13 cellular contexts compared by ENCODE assay signal in the genomic region with DNA sequence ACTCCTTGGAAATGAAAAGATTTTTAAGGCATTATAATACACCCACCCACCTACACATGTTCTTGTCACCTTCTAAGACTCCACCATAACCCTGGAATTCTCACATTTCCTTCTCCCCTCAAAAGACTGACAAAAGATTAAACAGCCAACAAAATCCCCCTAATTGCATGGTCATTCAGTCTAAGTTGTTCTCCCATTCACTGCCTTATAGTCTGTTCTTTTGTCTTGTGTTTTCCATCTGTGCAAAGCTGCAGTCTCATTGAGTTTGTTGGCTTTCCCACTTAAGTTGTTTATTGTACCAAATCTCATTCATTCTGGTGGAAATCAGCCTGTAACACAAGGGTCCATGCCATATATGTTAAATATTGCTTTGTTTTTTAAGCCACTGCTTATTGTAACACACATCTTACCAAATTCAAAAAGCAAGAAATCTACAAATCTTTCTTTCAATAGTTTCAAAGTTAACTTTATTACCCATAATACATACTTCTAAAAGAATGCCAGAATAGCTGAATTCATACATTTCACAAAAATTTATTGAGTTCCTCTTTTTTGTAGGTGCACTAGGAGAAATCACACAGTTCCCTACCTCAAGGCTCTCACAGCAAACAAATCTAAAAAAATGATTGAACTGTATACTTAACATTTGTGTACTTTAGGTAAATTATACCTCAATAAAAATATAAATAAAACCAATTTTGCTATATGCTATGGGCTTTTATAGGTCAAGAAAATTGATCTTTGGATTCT. TPM values are rescaled to one million over a fixed set of nuclear protein-coding genes. Genes with fewer than 3 reads are reported as not detected.
DNase-seq lines count a peak whose midpoint lies in the region; ATAC-seq and TF ChIP-seq lines count a peak whose summit lies in the region.
"Had no signal": no experiment of that assay in that cellular context is flagged by ENCODE, and none has a peak within 500 bp of the region (broad histone marks: within the 10 kb centered on the region; RNA-seq: fewer than 3 reads in every experiment).

No MANE protein-coding gene starts in this region.

- no peak for ATAC-seq in SK-N-SH treated with all-trans-retinoic acid at 6 μM for 48 hours
- ATAC-seq in stimulated activated memory B cell treated with anti-CD40 and anti-IgM and Interleukin-4, amounts not matched to agents 10 μg/mL and 1 μg/mL and 100 μg/mL, for 72 hours, result no peak
- ATAC-seq: CD8-positive, alpha-beta T cell had no signal

- H3K9me2 ChIP-seq in SK-N-SH, result no peaks in the 10 kb centered on the region

- H3K27ac Mint-ChIP-seq in stimulated activated memory B cell treated with anti-CD40 and anti-IgM and Interleukin-4, amounts not matched to agents 10 μg/mL and 1 μg/mL and 100 μg/mL, for 72 hours, result no peak overlapping the region
- H3K27ac Mint-ChIP-seq: CD8-positive, alpha-beta T cell had no signal

- H3K9me3 Mint-ChIP-seq in stimulated activated memory B cell treated with anti-CD40 and anti-IgM and Interleukin-4, amounts not matched to agents 10 μg/mL and 1 μg/mL and 100 μg/mL, for 72 hours, result no peaks in the 10 kb centered on the region
- H3K9me3 Mint-ChIP-seq: CD8-positive, alpha-beta T cell had no signal

- TF ChIP-seq CTCF in SK-N-SH (IDR thresholded peaks at IDR 0.05), result no peak

- 0 out of 2 replicates have a peak overlapping the region, but pooled peaks have one; percentile 37 for H2AFZ ChIP-seq in SK-N-SH (ENCODE audit: low read depth)

- H3K36me3 Mint-ChIP-seq in stimulated activated memory B cell treated with anti-CD40 and anti-IgM and Interleukin-4, amounts not matched to agents 10 μg/mL and 1 μg/mL and 100 μg/mL, for 72 hours, result no peaks in the 10 kb centered on the region

- no peak overlapping the region for H3K9ac ChIP-seq in SK-N-SH
- H3K9ac ChIP-seq: BLaER1 treated with 17β-estradiol and CSF1 and Interleukin-3, amounts not matched to agents 10 nM and 100 nM had no signal

- no peaks in the 10 kb centered on the region for H4K20me1 ChIP-seq in SK-N-SH (ENCODE audit: insufficient read depth)

- no peak overlapping the region for H3K4me3 Mint-ChIP-seq in stimulated activated memory B cell treated with anti-CD40 and anti-IgM and Interleukin-4, amounts not matched to agents 10 μg/mL and 1 μg/mL and 100 μg/mL, for 72 hours
- H3K4me3 Mint-ChIP-seq: CD8-positive, alpha-beta T cell had no signal

- peaks cover 0 to 7% of the 10 kb centered on the region in 2 experiments; a peak in 1 of 4 replicates for H3K4me1 ChIP-seq in SK-N-SH (ENCODE audit: control insufficient read depth in 1 of 2, insufficient read depth in 2 of 2, low read depth in 1 of 2, low read length in 1 of 2)

- no peaks in the 10 kb centered on the region for H3K9me3 ChIP-seq in SK-N-SH
- H3K9me3 ChIP-seq: BLaER1 treated with 17β-estradiol and CSF1 and Interleukin-3, amounts not matched to agents 10 nM and 100 nM had no signal

- no peak for TF ChIP-seq RAD21 in SK-N-SH (IDR thresholded peaks at IDR 0.05; ENCODE audit: low read length)

- POLR2A ChIA-PET in SK-N-SH (lab: Yijun Ruan, JAX), result no interaction called here

- H3K27ac ChIP-seq in SK-N-SH (ENCODE audit: low read depth in 2 of 2, low read length in 1 of 2), result no peak overlapping the region
- H3K27ac ChIP-seq in caudate nucleus (ENCODE audit: low read depth, low read length), result peak overlapping the region; percentile 8
- H3K27ac ChIP-seq: 22Rv1; BLaER1 treated with 17β-estradiol and CSF1 and Interleukin-3, amounts not matched to agents 10 nM and 100 nM; HL-60 had no signal

- H3K4me3 ChIP-seq in SK-N-SH (ENCODE audit: low read depth in 2 of 2, low read length in 1 of 2), result no peak overlapping the region
- H3K4me3 ChIP-seq: BLaER1 treated with 17β-estradiol and CSF1 and Interleukin-3, amounts not matched to agents 10 nM and 100 nM had no signal

- peaks cover 10 to 15% of the 10 kb centered on the region in 2 experiments for H3K36me3 ChIP-seq in SK-N-SH (replicated peaks in 1 of 2; ENCODE audit: control insufficient read depth in 1 of 2, insufficient read depth in 2 of 2, low read length in 1 of 2)

- peaks cover 20% of the 10 kb centered on the region for H3K79me2 ChIP-seq in SK-N-SH (ENCODE audit: insufficient read depth)

- DNase-seq in DMS53 (lab: John Stamatoyannopoulos, UW) (peak; percentile 39), DMS53 treated with DMSO at 0.1 percent for 48 hours (lab: John Stamatoyannopoulos, UW; ENCODE audit: unreplicated experiment) (no peak), SK-N-SH (no peak), caudate nucleus (lab: John Stamatoyannopoulos, UW) (peak in 1 of 61 donors; percentile 16)
- DNase-seq in activated effector memory CD4-positive, alpha-beta T cell treated with anti-CD3 and anti-CD28 coated beads, Interleukin-2, amount 50 U/mL, for 16 hours, result no peak
- DNase-seq: Calu3; CD8-positive, alpha-beta T cell; HCEC 1CT had no signal

- H3K4me1 Mint-ChIP-seq in stimulated activated memory B cell treated with anti-CD40 and anti-IgM and Interleukin-4, amounts not matched to agents 10 μg/mL and 1 μg/mL and 100 μg/mL, for 72 hours, result peaks cover 19% of the 10 kb centered on the region

- H3K27me3 Mint-ChIP-seq in stimulated activated memory B cell treated with anti-CD40 and anti-IgM and Interleukin-4, amounts not matched to agents 10 μg/mL and 1 μg/mL and 100 μg/mL, for 72 hours, result no peaks in the 10 kb centered on the region

- no peak for TF ChIP-seq EP300 in SK-N-SH (IDR thresholded peaks at IDR 0.05; ENCODE audit: borderline replicate concordance in 1 of 2, low read depth in 1 of 2, low read length in 1 of 2)

- CTCF ChIA-PET in SK-N-SH (lab: Yijun Ruan, JAX), result interaction anchor here (1.4 kb wide), 1 partner anchor 13 kb away, joined by 4 read pairs; no protein-coding TSS in a partner anchor

- H3F3A ChIP-seq in SK-N-SH (replicated peaks; ENCODE audit: insufficient read depth), result no peaks in the 10 kb centered on the region

- H3K27me3 ChIP-seq in SK-N-SH (ENCODE audit: insufficient read depth), result no peaks in the 10 kb centered on the region
- H3K27me3 ChIP-seq: BLaER1 treated with 17β-estradiol and CSF1 and Interleukin-3, amounts not matched to agents 10 nM and 100 nM had no signal

- H3K4me2 ChIP-seq in SK-N-SH, result no peak overlapping the region
- H3K4me2 ChIP-seq: BLaER1 treated with 17β-estradiol and CSF1 and Interleukin-3, amounts not matched to agents 10 nM and 100 nM had no signal

TF ChIP-seq in SK-N-SH, 30 proteins besides CTCF, POLR2A, EP300 and RAD21 (continues in another document):
- TF ChIP-seq, protein P1, sequence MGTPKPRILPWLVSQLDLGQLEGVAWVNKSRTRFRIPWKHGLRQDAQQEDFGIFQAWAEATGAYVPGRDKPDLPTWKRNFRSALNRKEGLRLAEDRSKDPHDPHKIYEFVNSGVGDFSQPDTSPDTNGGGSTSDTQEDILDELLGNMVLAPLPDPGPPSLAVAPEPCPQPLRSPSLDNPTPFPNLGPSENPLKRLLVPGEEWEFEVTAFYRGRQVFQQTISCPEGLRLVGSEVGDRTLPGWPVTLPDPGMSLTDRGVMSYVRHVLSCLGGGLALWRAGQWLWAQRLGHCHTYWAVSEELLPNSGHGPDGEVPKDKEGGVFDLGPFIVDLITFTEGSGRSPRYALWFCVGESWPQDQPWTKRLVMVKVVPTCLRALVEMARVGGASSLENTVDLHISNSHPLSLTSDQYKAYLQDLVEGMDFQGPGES (IDR thresholded peaks at IDR 0.05; ENCODE audit: low read depth, low read length), result no peak
- no peak for TF ChIP-seq SMC3 (IDR thresholded peaks at IDR 0.05; ENCODE audit: low read depth, low read length)
- no peak for TF ChIP-seq POLR2AphosphoS5 (IDR thresholded peaks at IDR 0.05; ENCODE audit: low read depth, low read length)
- TF ChIP-seq JUND (IDR thresholded peaks at IDR 0.05), result no peak
- no peak for TF ChIP-seq TCF12 (IDR thresholded peaks at IDR 0.05)
- TF ChIP-seq, protein P2, sequence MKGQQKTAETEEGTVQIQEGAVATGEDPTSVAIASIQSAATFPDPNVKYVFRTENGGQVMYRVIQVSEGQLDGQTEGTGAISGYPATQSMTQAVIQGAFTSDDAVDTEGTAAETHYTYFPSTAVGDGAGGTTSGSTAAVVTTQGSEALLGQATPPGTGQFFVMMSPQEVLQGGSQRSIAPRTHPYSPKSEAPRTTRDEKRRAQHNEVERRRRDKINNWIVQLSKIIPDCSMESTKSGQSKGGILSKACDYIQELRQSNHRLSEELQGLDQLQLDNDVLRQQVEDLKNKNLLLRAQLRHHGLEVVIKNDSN (IDR thresholded peaks at IDR 0.05; ENCODE audit: borderline replicate concordance, low read depth), result no peak
- no peak for TF ChIP-seq TAF1 (IDR thresholded peaks at IDR 0.05; ENCODE audit: borderline replicate concordance, low read depth, low read length)
- TF ChIP-seq GATA2 (CRISPR knock-in tag; IDR thresholded peaks at IDR 0.05), result no peak

TF ChIP-seq in SK-N-SH treated with all-trans-retinoic acid at 6 μM for 48 hours, 23 proteins besides CTCF, POLR2A, EP300 and RAD21 (continues in another document):
- TF ChIP-seq ZNF8 (CRISPR knock-in tag; IDR thresholded peaks at IDR 0.05) (no peak), OSR1 (CRISPR knock-in tag; IDR thresholded peaks at IDR 0.05) (no peak)
- TF ChIP-seq, protein P3, sequence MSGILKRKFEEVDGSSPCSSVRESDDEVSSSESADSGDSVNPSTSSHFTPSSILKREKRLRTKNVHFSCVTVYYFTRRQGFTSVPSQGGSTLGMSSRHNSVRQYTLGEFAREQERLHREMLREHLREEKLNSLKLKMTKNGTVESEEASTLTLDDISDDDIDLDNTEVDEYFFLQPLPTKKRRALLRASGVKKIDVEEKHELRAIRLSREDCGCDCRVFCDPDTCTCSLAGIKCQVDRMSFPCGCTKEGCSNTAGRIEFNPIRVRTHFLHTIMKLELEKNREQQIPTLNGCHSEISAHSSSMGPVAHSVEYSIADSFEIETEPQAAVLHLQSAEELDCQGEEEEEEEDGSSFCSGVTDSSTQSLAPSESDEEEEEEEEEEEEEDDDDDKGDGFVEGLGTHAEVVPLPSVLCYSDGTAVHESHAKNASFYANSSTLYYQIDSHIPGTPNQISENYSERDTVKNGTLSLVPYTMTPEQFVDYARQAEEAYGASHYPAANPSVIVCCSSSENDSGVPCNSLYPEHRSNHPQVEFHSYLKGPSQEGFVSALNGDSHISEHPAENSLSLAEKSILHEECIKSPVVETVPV (CRISPR knock-in tag; IDR thresholded peaks at IDR 0.05), result no peak

RNA-seq across cellular contexts. Expression of a gene that starts 2.4 kb away (rescaled TPM):
- 78.6 and 94.1 TPM in 2 replicates for polyA plus RNA-seq in SK-N-SH (2012; rRNA removed)
- polyA plus RNA-seq in SK-N-SH (2012; cell fraction: cytosol; rRNA removed), result 117 and 171 TPM in 2 replicates
- 40.1 and 45.9 TPM in 2 replicates for polyA plus RNA-seq in SK-N-SH (2012; cell fraction: nucleus; rRNA removed)

RNA-seq across cellular contexts. Expression of a gene that starts 24.0 kb away (rescaled TPM):
- 1.8 and 2.5 TPM in 2 replicates for polyA plus RNA-seq in SK-N-SH (2012; rRNA removed)
- polyA plus RNA-seq in SK-N-SH (2012; cell fraction: cytosol; rRNA removed), result 2.3 and 3.1 TPM in 2 replicates
- 2.8 and 4.2 TPM in 2 replicates for polyA plus RNA-seq in SK-N-SH (2012; cell fraction: nucleus; rRNA removed)
